In the genomic region with DNA sequence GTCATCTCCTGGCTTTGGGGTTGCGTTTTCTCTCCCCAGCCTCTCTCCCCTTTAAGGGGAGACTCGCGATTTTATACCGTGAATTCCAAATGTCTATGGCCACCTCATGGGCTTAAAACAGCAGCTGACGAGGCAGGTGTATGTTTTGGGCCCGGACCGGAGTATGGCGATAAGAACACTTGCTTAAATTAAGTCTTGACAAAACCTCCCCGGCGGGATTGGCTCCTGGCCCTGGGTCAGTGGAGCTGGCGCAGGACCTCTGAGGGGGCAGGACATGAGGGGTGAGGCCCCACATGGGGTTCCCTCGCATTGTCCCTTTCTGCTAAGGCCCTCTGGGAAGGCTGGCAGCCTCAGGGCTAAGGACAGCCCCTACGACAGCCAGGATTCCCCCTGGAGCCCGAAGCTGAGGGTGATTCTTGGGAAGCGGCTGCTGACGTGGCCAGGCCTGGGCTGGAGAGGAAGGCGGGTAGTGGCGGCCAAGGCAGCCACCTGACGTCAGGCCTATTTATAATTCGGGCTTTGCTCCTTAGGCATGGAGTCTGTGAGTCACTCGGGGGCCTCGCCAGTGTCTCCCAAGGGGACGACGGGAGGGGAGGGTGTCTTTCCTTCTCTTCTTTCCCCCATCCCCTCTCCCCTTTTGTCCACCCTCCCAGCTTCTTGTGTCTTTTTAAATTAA, we compare ENCODE assay signal across 13 cellular contexts. TPM values are rescaled to one million over a fixed set of nuclear protein-coding genes. Genes with fewer than 3 reads are reported as not detected.
A peak's percentile ranks its signal among the peaks of the same experiment; 100 is the strongest.
DNase-seq lines count a peak whose midpoint lies in the region; ATAC-seq lines count a peak whose summit lies in the region.
"Had no signal": no experiment of that assay in that cellular context is flagged by ENCODE, and none has a peak within 500 bp of the region (broad histone marks: within the 10 kb centered on the region; RNA-seq: fewer than 3 reads in every experiment).

No MANE protein-coding gene starts in this region.

- peak overlapping the region in 2 of 11 experiments; percentile 4 to 10; a peak in 2 of 22 replicates for H3K9ac ChIP-seq in BLaER1 treated with 17β-estradiol and CSF1 and Interleukin-3, amounts not matched to agents 10 nM and 100 nM
- no peak overlapping the region for H3K9ac ChIP-seq in rectal smooth muscle tissue (ENCODE audit: low read length)

- peaks cover 9 to 42% (median 22%) of the 10 kb centered on the region in 10 experiments; a peak in 19 of 20 replicates for H3K4me1 ChIP-seq in BLaER1 treated with 17β-estradiol and CSF1 and Interleukin-3, amounts not matched to agents 10 nM and 100 nM
- peaks cover 37% of the 10 kb centered on the region for H3K4me1 ChIP-seq in SJCRH30
- no peaks in the 10 kb centered on the region for H3K4me1 ChIP-seq in rectal smooth muscle tissue (ENCODE audit: control insufficient read depth, insufficient read depth, low read length)
- H3K4me1 ChIP-seq: Peyer's patch had no signal

- H3K4me3 ChIP-seq in BLaER1 treated with 17β-estradiol and CSF1 and Interleukin-3, amounts not matched to agents 10 nM and 100 nM: no peak overlapping the region
- H3K4me3 ChIP-seq in SJCRH30 (0 out of 2 replicates have a peak overlapping the region, but pooled peaks have one; percentile 11), rectal smooth muscle tissue (ENCODE audit: low read length) (no peak overlapping the region)
- H3K4me3 ChIP-seq: hepatocyte, Peyer's patch had no signal

- no peaks in the 10 kb centered on the region for H3K27me3 ChIP-seq in BLaER1 treated with 17β-estradiol and CSF1 and Interleukin-3, amounts not matched to agents 10 nM and 100 nM
- H3K27me3 ChIP-seq in SJCRH30: no peaks in the 10 kb centered on the region
- no peaks in the 10 kb centered on the region for H3K27me3 ChIP-seq in rectal smooth muscle tissue (ENCODE audit: control insufficient read depth, insufficient read depth, low read length)
- H3K27me3 ChIP-seq: hepatocyte, Peyer's patch had no signal

- peak overlapping the region in 4 of 11 experiments; percentile 0 to 38 (median 20); a peak in 5 of 22 replicates for H3K27ac ChIP-seq in BLaER1 treated with 17β-estradiol and CSF1 and Interleukin-3, amounts not matched to agents 10 nM and 100 nM
- H3K27ac ChIP-seq in SJCRH30 (peak overlapping the region; percentile 79), rectal smooth muscle tissue (ENCODE audit: low read depth, low read length) (peak overlapping the region; percentile 67)
- H3K27ac ChIP-seq: hepatocyte, WERI-Rb-1 had no signal

- ATAC-seq in GM18498 (IDR thresholded peaks at IDR 0.05; ENCODE audit: unreplicated experiment) (no peak), GM21737 (IDR thresholded peaks at IDR 0.05; ENCODE audit: unreplicated experiment) (no peak), HG03571 (IDR thresholded peaks at IDR 0.05; ENCODE audit: unreplicated experiment) (no peak)

- peaks cover 4 to 21% (median 11%) of the 10 kb centered on the region in 11 experiments; a peak in 19 of 22 replicates for H3K9me3 ChIP-seq in BLaER1 treated with 17β-estradiol and CSF1 and Interleukin-3, amounts not matched to agents 10 nM and 100 nM (replicated peaks in 1 of 11)
- no peaks in the 10 kb centered on the region for H3K9me3 ChIP-seq in SJCRH30 (replicated peaks)
- H3K9me3 ChIP-seq: Peyer's patch had no signal

- H3K4me2 ChIP-seq in BLaER1 treated with 17β-estradiol and CSF1 and Interleukin-3, amounts not matched to agents 10 nM and 100 nM: peak overlapping the region; percentile 33 to 60 (median 46); a peak in 20 of 22 replicates
- H3K4me2 ChIP-seq: hepatocyte had no signal

- DNase-seq in SJCRH30 (peak; percentile 94 to 95), fibroblast of peridontal ligament (ENCODE audit: extremely low read depth) (peak; percentile 12)
- no peak for DNase-seq in activated CD8-positive, alpha-beta memory T cell treated with anti-CD3 and anti-CD28 coated beads for 24 hours
- DNase-seq: activated T-cell treated with anti-CD3 and anti-CD28 coated beads, Interleukin-2, amount 50 U/mL, for 48 hours; Peyer's patch; stimulated activated CD8-positive, alpha-beta memory T cell treated with anti-CD3 and anti-CD28 coated beads, Interleukin-4, amount 100 ng/mL, for 48 hours; WERI-Rb-1 had no signal

- H3K36me3 ChIP-seq in BLaER1 treated with 17β-estradiol and CSF1 and Interleukin-3, amounts not matched to agents 10 nM and 100 nM: no peaks in the 10 kb centered on the region
- H3K36me3 ChIP-seq in SJCRH30 (peaks cover 69% of the 10 kb centered on the region), rectal smooth muscle tissue (ENCODE audit: control insufficient read depth, insufficient read depth, low read length) (no peaks in the 10 kb centered on the region)
- H3K36me3 ChIP-seq: Peyer's patch, WERI-Rb-1 had no signal

- H4K20me1 ChIP-seq in BLaER1 treated with 17β-estradiol and CSF1 and Interleukin-3, amounts not matched to agents 10 nM and 100 nM: no peaks in the 10 kb centered on the region

RNA-seq across cellular contexts. Expression of gene MYO18B, which starts 12.7 kb away (rescaled TPM):
- 32.4 and 40.6 TPM in 2 replicates for total RNA-seq in SJCRH30 (2014; rRNA removed; shearing (Covaris generic))
